In the genomic region with DNA sequence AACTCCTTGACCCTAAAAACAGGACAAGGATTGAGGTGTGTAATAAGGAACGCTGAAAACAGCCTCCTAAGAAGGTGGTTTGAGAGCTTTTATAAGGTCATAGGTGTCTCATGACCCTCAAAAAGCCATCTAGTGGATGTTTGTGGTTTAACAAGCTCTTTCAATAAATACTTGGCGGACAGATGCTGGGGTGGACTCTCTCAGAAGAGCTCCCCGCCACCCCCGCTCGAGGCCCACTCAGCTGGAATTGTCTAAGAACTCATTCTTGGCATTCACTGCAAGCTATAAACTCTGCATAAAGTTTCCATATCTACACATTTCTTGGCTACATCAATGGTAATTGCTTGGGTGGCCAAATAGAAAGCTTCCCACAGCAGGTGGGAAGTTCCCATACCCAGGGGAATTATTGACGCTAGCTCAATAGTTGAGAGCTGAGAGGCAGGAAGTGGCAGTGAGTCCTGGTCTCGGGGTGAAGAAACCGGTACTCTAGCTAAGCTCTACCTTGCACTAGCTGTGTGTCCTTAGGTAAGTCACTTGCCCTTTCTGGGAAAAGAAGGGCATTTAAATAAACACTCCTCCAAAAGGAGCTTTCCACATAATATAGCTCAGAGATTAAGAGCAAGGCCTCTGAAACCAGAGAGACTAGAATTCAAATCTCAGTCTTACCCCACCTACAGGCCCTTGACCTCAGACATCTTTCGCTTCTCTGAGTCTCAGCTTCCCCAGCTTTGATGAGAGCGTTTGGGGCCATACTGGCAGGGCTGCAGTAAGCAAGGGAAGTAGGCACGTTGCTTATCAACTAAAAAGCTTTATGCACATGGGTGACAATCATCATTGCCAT, we compare ENCODE assay signal across 9 cellular contexts. TPM values are rescaled to one million over a fixed set of nuclear protein-coding genes. Genes with fewer than 3 reads are reported as not detected.
DNase-seq lines count a peak whose midpoint lies in the region; ATAC-seq and TF ChIP-seq lines count a peak whose summit lies in the region.
"Had no signal": no experiment of that assay in that cellular context is flagged by ENCODE, and none has a peak within 500 bp of the region (broad histone marks: within the 10 kb centered on the region; RNA-seq: fewer than 3 reads in every experiment).

No MANE protein-coding gene starts in this region.

- H3K27me3 ChIP-seq in heart right ventricle = peaks cover 6 to 59% (median 46%) of the 10 kb centered on the region in 7 donors

- H3K4me1 ChIP-seq in heart right ventricle = peaks cover 0 to 11% (median 0%) of the 10 kb centered on the region in 9 donors

- no peaks in the 10 kb centered on the region for H3K4me1 Mint-ChIP-seq in glutamatergic neuron (ENCODE audit: low read depth, unreplicated experiment)

- no peak overlapping the region for H3K4me3 ChIP-seq in heart right ventricle
- H3K4me3 ChIP-seq: dorsolateral prefrontal cortex had no signal

- H3K9me3 Mint-ChIP-seq in glutamatergic neuron (ENCODE audit: unreplicated experiment) = no peaks in the 10 kb centered on the region

- no peaks in the 10 kb centered on the region for H3K36me3 ChIP-seq in heart right ventricle

- no peak for ATAC-seq in heart right ventricle
- ATAC-seq in HG02610 (IDR thresholded peaks at IDR 0.05; ENCODE audit: unreplicated experiment) = peak; percentile 61

- TF ChIP-seq CTCF in heart right ventricle (IDR thresholded peaks at IDR 0.05) (peak in 3 of 9 donors; percentile 7 to 17 (median 10)), glutamatergic neuron (IDR thresholded peaks at IDR 0.05; ENCODE audit: partially characterized antibody, unreplicated experiment) (peak; percentile 70)

- no peak overlapping the region for H3K27ac Mint-ChIP-seq in glutamatergic neuron (ENCODE audit: unreplicated experiment)

- H3K4me3 Mint-ChIP-seq in glutamatergic neuron (ENCODE audit: unreplicated experiment) = no peak overlapping the region

- H3K36me3 Mint-ChIP-seq in glutamatergic neuron (ENCODE audit: unreplicated experiment) = no peaks in the 10 kb centered on the region

- 59 to 63% methylated on average over 11 of the region's 11 CpGs for WGBS in heart right ventricle, 2 donors

- H3K27ac ChIP-seq in heart right ventricle = no peak overlapping the region

- H3K27me3 Mint-ChIP-seq in glutamatergic neuron (ENCODE audit: unreplicated experiment) = peaks cover 3% of the 10 kb centered on the region

- peak; percentile 14 for DNase-seq in cardiac septum (ENCODE audit: low spot score)
- DNase-seq in heart right ventricle = no peak
- DNase-seq in NCI-H1105 treated with DMSO at 0.1 percent for 48 hours (lab: John Stamatoyannopoulos, UW) = peak; percentile 86
- DNase-seq in glutamatergic neuron = no peak
- DNase-seq in dedifferentiated amniotic fluid mesenchymal stem cell (ENCODE audit: extremely low spot score) = no peak
- DNase-seq in effector CD8-positive, alpha-beta T cell (lab: John Stamatoyannopoulos, UW) = no peak
- no peak for DNase-seq in retina

- intact Hi-C loops in cardiac septum (cut with DNase I) (no loop called here), heart right ventricle (cut with DNase I) (no loop called here)

- H3K9me3 ChIP-seq in heart right ventricle = no peaks in the 10 kb centered on the region

RNA-seq across cellular contexts. Expression of a gene that starts 6.4 kb away (rescaled TPM):
- total RNA-seq in cardiac septum = not detected
- total RNA-seq in heart right ventricle = not detected
- polyA plus RNA-seq in heart right ventricle = not detected
- not detected for total RNA-seq in glutamatergic neuron (ENCODE audit: unreplicated experiment)

RNA-seq across cellular contexts. Expression of a gene that starts 22.1 kb away (rescaled TPM):
- total RNA-seq in cardiac septum (not detected), heart right ventricle (not detected), glutamatergic neuron (ENCODE audit: unreplicated experiment) (not detected)
- polyA plus RNA-seq in heart right ventricle = not detected

RNA-seq across cellular contexts. Expression of a gene that starts 38.6 kb away (rescaled TPM):
- total RNA-seq in cardiac septum (not detected), heart right ventricle (not detected), glutamatergic neuron (ENCODE audit: unreplicated experiment) (not detected)
- not detected for polyA plus RNA-seq in heart right ventricle
- total RNA-seq: dorsolateral prefrontal cortex had no signal

Comparison
In these comparisons a context has a peak if more than half of its experiments do, and no peak if none do; other contexts are left out.
1. DNase-seq: peak in cardiac septum (single experiment) and NCI-H1105 treated with DMSO at 0.1 percent for 48 hours (single experiment); none in heart right ventricle (0 of 2), glutamatergic neuron (single experiment), dedifferentiated amniotic fluid mesenchymal stem cell (single experiment), effector CD8-positive, alpha-beta T cell (single experiment) and retina (single experiment).